ENCODE assay signal across 8 cellular contexts in genomic region chr20:62642666-62643520, GRCh38. TPM values are rescaled to one million over a fixed set of nuclear protein-coding genes. Genes with fewer than 3 reads are reported as not detected.
DNase-seq lines count a peak whose midpoint lies in the region; ATAC-seq and TF ChIP-seq lines count a peak whose summit lies in the region.

No MANE protein-coding gene starts in this region.

- H3K27me3 Mint-ChIP-seq in MCF 10A (ENCODE audit: insufficient read depth, unreplicated experiment): no peaks in the 10 kb centered on the region

- no TSS peak for BruUV-seq in MCF 10A (replicated peaks; lab: Mats Ljungman, UMichigan)

- POLR2A ChIA-PET in MCF 10A (lab: Yijun Ruan, JAX): interaction anchor here (0.7 to 4.6 kb wide), 25 partner anchors 9 to 285 kb away, joined by 3 to 100 read pairs (median 5); partner anchors contain the start of genes CABLES2, MRGBP and RPS21

- no peaks in the 10 kb centered on the region for H3K9me3 Mint-ChIP-seq in MCF 10A (ENCODE audit: unreplicated experiment)

- CTCF ChIA-PET in MCF 10A (lab: Yijun Ruan, JAX): interaction anchor here (0.6 to 3.0 kb wide), 14 partner anchors 9 to 1429 kb away, joined by 3 to 17 read pairs (median 3); no protein-coding TSS in a partner anchor

- H3K4me1 Mint-ChIP-seq in MCF 10A (ENCODE audit: insufficient read depth, unreplicated experiment): peaks cover 8% of the 10 kb centered on the region

- no peaks in the 10 kb centered on the region for H3K36me3 Mint-ChIP-seq in MCF 10A (ENCODE audit: insufficient read depth, unreplicated experiment)

- intact Hi-C loops in Right ventricle myocardium superior (cut with DNase I): no loop called here
- intact Hi-C loops in Right ventricle myocardium inferior (cut with DNase I): loop anchor here (2.0 kb wide), 1 partner anchor 18 kb away; no protein-coding TSS in a partner anchor
- intact Hi-C loops in MCF 10A (cut with micrococcal nuclease): no loop called here

- no peak overlapping the region for H3K27ac Mint-ChIP-seq in MCF 10A (ENCODE audit: low read depth, unreplicated experiment)

- no peak for TF ChIP-seq CTCF in MCF 10A (IDR thresholded peaks at IDR 0.05; ENCODE audit: unreplicated experiment)

- peak; percentile 5 for ATAC-seq in Right ventricle myocardium superior (ENCODE audit: poor library complexity)
- ATAC-seq in Right ventricle myocardium inferior: no peak
- peak; percentile 32 for ATAC-seq in HG03520 (IDR thresholded peaks at IDR 0.05; ENCODE audit: unreplicated experiment)
- ATAC-seq in left lobe of liver: peak; percentile 21

- peak overlapping the region; percentile 72 for H3K4me3 Mint-ChIP-seq in MCF 10A (ENCODE audit: unreplicated experiment)

- DNase-seq in Right ventricle myocardium superior (peak; percentile 62), Right ventricle myocardium inferior (ENCODE audit: missing footprints) (no peak), T-helper 22 cell (ENCODE audit: low read depth) (peak; percentile 26), MCF 10A (ENCODE audit: unreplicated experiment) (peak; percentile 23), left lobe of liver (ENCODE audit: low spot score) (no peak), H4 (ENCODE audit: low spot score) (no peak)
- DNase-seq in stimulated activated CD8-positive, alpha-beta memory T cell treated with anti-CD3 and anti-CD28 coated beads, Interleukin-12 subunit alpha, Interleukin-12 subunit beta, amount 100 ng/mL, for 1 hour (ENCODE audit: low read depth): peak; percentile 39

RNA-seq across cellular contexts. Expression of gene SLCO4A1, which starts 0.6 kb away (rescaled TPM):
- total RNA-seq in Right ventricle myocardium superior (12.1 TPM), Right ventricle myocardium inferior (15.5 TPM), MCF 10A (2022) (23.8 and 27.0 TPM in 2 replicates), left lobe of liver (1.7 TPM)
- total RNA-seq in H4 (2014; rRNA removed; shearing (Covaris generic)): 4.7 and 4.9 TPM in 2 replicates

Comparison
In these comparisons a context has a peak if more than half of its experiments do, and no peak if none do; other contexts are left out.
1. DNase-seq: peak in Right ventricle myocardium superior (single experiment), T-helper 22 cell (single experiment), MCF 10A (single experiment) and stimulated activated CD8-positive, alpha-beta memory T cell treated with anti-CD3 and anti-CD28 coated beads, Interleukin-12 subunit alpha, Interleukin-12 subunit beta, amount 100 ng/mL, for 1 hour (single experiment); none in Right ventricle myocardium inferior (single experiment), left lobe of liver (single experiment) and H4 (single experiment).